In genomic region chr12:40225984-40226602, GRCh38 we compare ENCODE assay signal across 1 cellular context.
TF ChIP-seq lines count a peak whose summit lies in the region.

No MANE protein-coding gene starts in this region.

TF ChIP-seq in GM12878, 131 proteins besides CTCF, POLR2A, EP300 and RAD21 (continues in another document):
- peak; percentile 80 for TF ChIP-seq SKIL (IDR thresholded peaks at IDR 0.05; ENCODE audit: low read depth, poor library complexity, severe bottlenecking)
- TF ChIP-seq MEF2A (IDR thresholded peaks at IDR 0.05; ENCODE audit: insufficient read depth, low read depth, low read length): peak; percentile 73
- TF ChIP-seq IKZF1 (conservative IDR thresholded peaks at IDR 0.05): peak; percentile 76
- TF ChIP-seq BCL3 (IDR thresholded peaks at IDR 0.05; ENCODE audit: borderline replicate concordance, insufficient read depth, low read depth, low read length, poor library complexity, severe bottlenecking): peak; percentile 27
- TF ChIP-seq PBX3 (IDR thresholded peaks at IDR 0.05; ENCODE audit: insufficient replicate concordance, low read depth, low read length): peak; percentile 69
- TF ChIP-seq IRF3 (IDR thresholded peaks at IDR 0.05): no peak
- TF ChIP-seq RCOR1 (conservative IDR thresholded peaks at IDR 0.05; ENCODE audit: low read depth, low read length): peak; percentile 86; the same call in 1 of the 2 replicates
- no peak for TF ChIP-seq HDGF (IDR thresholded peaks at IDR 0.05)
- no peak for TF ChIP-seq HSF1 (IDR thresholded peaks at IDR 0.05; ENCODE audit: low read depth, low read length)
- peak; percentile 50; the same call in 1 of the 2 replicates for TF ChIP-seq TCF7 (IDR thresholded peaks at IDR 0.05; ENCODE audit: borderline replicate concordance)
- TF ChIP-seq ESRRA (IDR thresholded peaks at IDR 0.05; ENCODE audit: low read length): 0 out of 2 replicates have a peak, but pooled peaks have one; percentile 31
- TF ChIP-seq PKNOX1 (IDR thresholded peaks at IDR 0.05): peak; percentile 95
- TF ChIP-seq IRF4 (IDR thresholded peaks at IDR 0.05; ENCODE audit: low read depth, low read length): peak; percentile 90
- TF ChIP-seq NFIC (IDR thresholded peaks at IDR 0.05; ENCODE audit: low read depth, low read length): peak; percentile 86
- TF ChIP-seq ATF2 (IDR thresholded peaks at IDR 0.05; ENCODE audit: low read length): peak; percentile 89
- TF ChIP-seq SPI1 (IDR thresholded peaks at IDR 0.05; ENCODE audit: borderline replicate concordance, insufficient read depth, low read depth, low read length): peak; percentile 97
- TF ChIP-seq NR2F1 (conservative IDR thresholded peaks at IDR 0.05): peak; percentile 84
- peak; percentile 64; the same call in 1 of the 2 replicates for TF ChIP-seq TBL1XR1 (IDR thresholded peaks at IDR 0.05; ENCODE audit: low read depth, low read length)
- TF ChIP-seq MYC (IDR thresholded peaks at IDR 0.05; ENCODE audit: insufficient read depth, insufficient read length, insufficient replicate concordance, low read length, severe bottlenecking): no peak
- TF ChIP-seq SREBF1 (IDR thresholded peaks at IDR 0.05; ENCODE audit: low read length): peak; percentile 44; the same call in 1 of the 2 replicates
- peak; percentile 70; the same call in 1 of the 2 replicates for TF ChIP-seq CHD2 (IDR thresholded peaks at IDR 0.05; ENCODE audit: borderline replicate concordance, low read depth, low read length)
- no peak for TF ChIP-seq USF2 (IDR thresholded peaks at IDR 0.05; ENCODE audit: borderline replicate concordance, low read depth, low read length)
- TF ChIP-seq SMARCA5 (IDR thresholded peaks at IDR 0.05): 0 out of 2 replicates have a peak, but pooled peaks have one; percentile 13
- peak; percentile 93 for TF ChIP-seq PAX5 (IDR thresholded peaks at IDR 0.05; ENCODE audit: borderline replicate concordance, low read depth, low read length)
- peak; percentile 86 to 91 for TF ChIP-seq IKZF2 (IDR thresholded peaks at IDR 0.05)
- TF ChIP-seq BCL11A (IDR thresholded peaks at IDR 0.05; ENCODE audit: low read depth, low read length): peak; percentile 97
- peak; percentile 77; the same call in 1 of the 2 replicates for TF ChIP-seq RELB (IDR thresholded peaks at IDR 0.05; ENCODE audit: low read depth)
- 0 out of 2 replicates have a peak, but pooled peaks have one; percentile 51 for TF ChIP-seq GATAD2B (conservative IDR thresholded peaks at IDR 0.05; ENCODE audit: low read depth)
- TF ChIP-seq ZNF274 (IDR thresholded peaks at IDR 0.05; ENCODE audit: insufficient read depth, insufficient read length): no peak
- 0 out of 2 replicates have a peak, but pooled peaks have one; percentile 56 for TF ChIP-seq JUND (IDR thresholded peaks at IDR 0.05; ENCODE audit: low read depth, low read length)
- peak; percentile 61; the same call in 1 of the 2 replicates for TF ChIP-seq CREM (IDR thresholded peaks at IDR 0.05; ENCODE audit: low read depth)
- peak; percentile 98 for TF ChIP-seq MTA2 (IDR thresholded peaks at IDR 0.05; ENCODE audit: low read depth)
- no peak for TF ChIP-seq USF1 (IDR thresholded peaks at IDR 0.05; ENCODE audit: borderline replicate concordance, extremely low read length, insufficient read depth, low read depth, low read length)
- TF ChIP-seq BHLHE40 (IDR thresholded peaks at IDR 0.05; ENCODE audit: borderline replicate concordance in 1 of 2, low read depth in 2 of 2, low read length in 1 of 2): peak; percentile 71 to 82; a peak in 2 of 4 replicates
- TF ChIP-seq POLR2AphosphoS5 (IDR thresholded peaks at IDR 0.05; ENCODE audit: low read length): no peak
- TF ChIP-seq PAX8 (IDR thresholded peaks at IDR 0.05): 0 out of 2 replicates have a peak, but pooled peaks have one; percentile 26
- no peak for TF ChIP-seq ELK1 (IDR thresholded peaks at IDR 0.05; ENCODE audit: low read depth, low read length)
- peak; percentile 14; the same call in 1 of the 2 replicates for TF ChIP-seq SIN3A (IDR thresholded peaks at IDR 0.05; ENCODE audit: low read depth, low read length)
- TF ChIP-seq RUNX3 (IDR thresholded peaks at IDR 0.05; ENCODE audit: low read length): peak; percentile 65
- 0 out of 2 replicates have a peak, but pooled peaks have one; percentile 11 for TF ChIP-seq YY1 (IDR thresholded peaks at IDR 0.05; ENCODE audit: low read depth, low read length)
- peak; percentile 99 for TF ChIP-seq DPF2 (IDR thresholded peaks at IDR 0.05)
- TF ChIP-seq ATF7 (IDR thresholded peaks at IDR 0.05; ENCODE audit: low read depth): peak; percentile 95
- peak; percentile 48; the same call in 1 of the 2 replicates for TF ChIP-seq FOXM1 (IDR thresholded peaks at IDR 0.05; ENCODE audit: low read depth, low read length)
- TF ChIP-seq ZNF217 (IDR thresholded peaks at IDR 0.05): peak; percentile 97; the same call in 1 of the 2 replicates
- TF ChIP-seq POU2F2 (IDR thresholded peaks at IDR 0.05; ENCODE audit: borderline replicate concordance, low read depth, low read length): peak; percentile 66; the same call in 1 of the 3 replicates
- TF ChIP-seq MEF2B (IDR thresholded peaks at IDR 0.05; ENCODE audit: partially characterized antibody, poor library complexity, severe bottlenecking): peak; percentile 87
- peak; percentile 72 for TF ChIP-seq JUNB (IDR thresholded peaks at IDR 0.05)
- TF ChIP-seq MAX (IDR thresholded peaks at IDR 0.05; ENCODE audit: low read depth, low read length): no peak
- TF ChIP-seq BMI1 (IDR thresholded peaks at IDR 0.05; ENCODE audit: borderline replicate concordance): peak; percentile 87
- peak; percentile 92; the same call in 1 of the 2 replicates for TF ChIP-seq BACH1 (IDR thresholded peaks at IDR 0.05; ENCODE audit: borderline replicate concordance)
- peak; percentile 68; the same call in 1 of the 2 replicates for TF ChIP-seq MXI1 (IDR thresholded peaks at IDR 0.05; ENCODE audit: low read depth, low read length)
- TF ChIP-seq ZNF24 (IDR thresholded peaks at IDR 0.05): peak; percentile 54; the same call in 1 of the 2 replicates
